ENCODE assay signal across 19 cellular contexts in the genomic region with DNA sequence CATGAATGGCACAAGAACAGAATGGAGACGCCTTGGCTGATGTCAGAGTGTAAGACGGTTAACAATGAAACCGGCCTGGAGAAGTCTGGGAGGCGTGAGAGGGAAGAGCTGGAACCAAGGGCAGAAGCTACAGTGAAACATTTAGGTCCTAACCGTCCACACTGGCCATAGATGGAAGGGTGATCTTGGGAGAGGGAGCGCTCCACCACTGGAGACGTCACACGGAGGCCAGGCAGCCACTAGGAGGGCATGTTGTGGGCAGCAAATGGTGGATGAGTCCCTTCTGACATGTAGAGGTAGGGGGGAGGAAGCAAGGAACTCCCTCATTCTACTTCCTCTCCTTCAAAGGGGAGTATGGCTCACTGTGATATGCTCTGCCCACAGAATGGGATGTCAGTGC. TPM values are rescaled to one million over a fixed set of nuclear protein-coding genes. Genes with fewer than 3 reads are reported as not detected.
A peak's percentile ranks its signal among the peaks of the same experiment; 100 is the strongest.
DNase-seq lines count a peak whose midpoint lies in the region; ATAC-seq and TF ChIP-seq lines count a peak whose summit lies in the region.
"Had no signal": no experiment of that assay in that cellular context is flagged by ENCODE, and none has a peak within 500 bp of the region (broad histone marks: within the 10 kb centered on the region; RNA-seq: fewer than 3 reads in every experiment).

No MANE protein-coding gene starts in this region.

- no peak overlapping the region for H3K4me3 Mint-ChIP-seq in Caco-2 (ENCODE audit: unreplicated experiment)
- H3K4me3 Mint-ChIP-seq: stimulated activated naive CD8-positive, alpha-beta T cell treated with anti-CD3 and anti-CD28 coated beads, Interleukin-15, amount 100 ng/mL, for 72 hours; T-helper 1 cell treated with Interleukin-12 subunit alpha and Interleukin-12 subunit beta and Interleukin-4 antibody, amounts not matched to agents 30 μg/mL and 1 μg/mL, for 36 hours had no signal

- H3K27ac ChIP-seq in BLaER1 treated with 17β-estradiol and CSF1 and Interleukin-3, amounts not matched to agents 10 nM and 100 nM, result peak overlapping the region in 5 of 11 experiments; percentile 11 to 47 (median 16); a peak in 4 of 22 replicates
- H3K27ac ChIP-seq in psoas muscle (no peak overlapping the region), prostate gland (no peak overlapping the region)
- H3K27ac ChIP-seq: adrenal gland had no signal

- no peaks in the 10 kb centered on the region for H3K27me3 Mint-ChIP-seq in Caco-2 (ENCODE audit: insufficient read depth, unreplicated experiment)
- H3K27me3 Mint-ChIP-seq: stimulated activated naive CD8-positive, alpha-beta T cell treated with anti-CD3 and anti-CD28 coated beads, Interleukin-15, amount 100 ng/mL, for 72 hours had no signal

- H3K9me3 Mint-ChIP-seq in Caco-2 (ENCODE audit: unreplicated experiment), result no peaks in the 10 kb centered on the region
- H3K9me3 Mint-ChIP-seq: stimulated activated naive CD8-positive, alpha-beta T cell treated with anti-CD3 and anti-CD28 coated beads, Interleukin-15, amount 100 ng/mL, for 72 hours; T-helper 1 cell treated with Interleukin-12 subunit alpha and Interleukin-12 subunit beta and Interleukin-4 antibody, amounts not matched to agents 30 μg/mL and 1 μg/mL, for 36 hours had no signal

- peaks cover 0 to 20% (median 6%) of the 10 kb centered on the region in 11 experiments; a peak in 13 of 22 replicates for H3K36me3 ChIP-seq in BLaER1 treated with 17β-estradiol and CSF1 and Interleukin-3, amounts not matched to agents 10 nM and 100 nM
- H3K36me3 ChIP-seq in Caco-2 (ENCODE audit: control insufficient read depth, insufficient read depth, low read length) (no peaks in the 10 kb centered on the region), psoas muscle (ENCODE audit: insufficient read depth in 1 of 2, low read depth in 1 of 2) (peaks cover 0 to 10% of the 10 kb centered on the region in 2 donors), prostate gland (no peaks in the 10 kb centered on the region)
- H3K36me3 ChIP-seq: adrenal gland, transverse colon had no signal

- POLR2A ChIA-PET in Caco-2 (lab: Charles Lee), result no interaction called here

- DNase-seq in Caco-2 (no peak), NB4 (ENCODE audit: low read depth) (peak; percentile 42), epithelial cell of esophagus (ENCODE audit: low read depth) (peak; percentile 19), psoas muscle (no peak), prostate gland (ENCODE audit: low spot score) (no peak), D341Med (ENCODE audit: low spot score) (no peak)
- DNase-seq in NK-92 treated with Interleukin-12 subunit alpha and Interleukin-12 subunit beta, amount 100 ng/mL, for 24 hours (lab: John Stamatoyannopoulos, UW), result no peak
- DNase-seq: dermis blood vessel endothelial cell; HCEC 1CT; hypothalamus; islet precursor cell; NCI-H446; stimulated activated CD4-positive, alpha-beta T cell treated with anti-CD3 and anti-CD28 coated beads, Interleukin-4, amount 100 ng/mL, for 24 hours; stimulated activated naive CD8-positive, alpha-beta T cell treated with anti-CD3 and anti-CD28 coated beads, Interleukin-15, amount 100 ng/mL, for 72 hours; transverse colon had no signal

- BruUV-seq in Caco-2 (replicated peaks; lab: Mats Ljungman, UMichigan), result no TSS peak

- no peak overlapping the region for H3K4me3 ChIP-seq in BLaER1 treated with 17β-estradiol and CSF1 and Interleukin-3, amounts not matched to agents 10 nM and 100 nM
- no peak overlapping the region for H3K4me3 ChIP-seq in Caco-2 (ENCODE audit: low read depth, low read length)
- H3K4me3 ChIP-seq in NB4 (ENCODE audit: low read depth, low read length), result no peak overlapping the region
- H3K4me3 ChIP-seq in epithelial cell of esophagus (ENCODE audit: low read length), result no peak overlapping the region
- no peak overlapping the region for H3K4me3 ChIP-seq in psoas muscle
- H3K4me3 ChIP-seq in prostate gland, result no peak overlapping the region
- H3K4me3 ChIP-seq: adrenal gland, mucosa of descending colon, transverse colon had no signal

- CTCF ChIA-PET in Caco-2 (lab: Charles Lee), result no interaction called here

- peaks cover 0 to 31% (median 0%) of the 10 kb centered on the region in 11 experiments; a peak in 4 of 22 replicates for H4K20me1 ChIP-seq in BLaER1 treated with 17β-estradiol and CSF1 and Interleukin-3, amounts not matched to agents 10 nM and 100 nM

- TF ChIP-seq CTCF in Caco-2 (IDR thresholded peaks at IDR 0.05; ENCODE audit: insufficient read depth in 1 of 2, low read depth in 1 of 2, low read length in 1 of 2, severe bottlenecking in 1 of 2, unreplicated experiment in 1 of 2), result no peak
- no peak for TF ChIP-seq CTCF in NB4 (IDR thresholded peaks at IDR 0.05; ENCODE audit: low read depth, low read length)
- no peak for TF ChIP-seq CTCF in epithelial cell of esophagus (IDR thresholded peaks at IDR 0.05; ENCODE audit: insufficient read depth, low read depth, low read length, missing control alignments)
- no peak for TF ChIP-seq CTCF in psoas muscle (IDR thresholded peaks at IDR 0.05)
- TF ChIP-seq CTCF in prostate gland (IDR thresholded peaks at IDR 0.05), result no peak

- H3K4me1 Mint-ChIP-seq in Caco-2 (ENCODE audit: low read depth, unreplicated experiment), result peaks cover 23% of the 10 kb centered on the region

- ATAC-seq in psoas muscle, result no peak
- ATAC-seq: stimulated activated naive CD8-positive, alpha-beta T cell treated with anti-CD3 and anti-CD28 coated beads, Interleukin-15, amount 100 ng/mL, for 72 hours had no signal

- H3K4me2 ChIP-seq in BLaER1 treated with 17β-estradiol and CSF1 and Interleukin-3, amounts not matched to agents 10 nM and 100 nM, result peak overlapping the region in 6 of 11 experiments; percentile 23 to 92 (median 46); a peak in 11 of 22 replicates

- no peaks in the 10 kb centered on the region for H3K9me3 ChIP-seq in BLaER1 treated with 17β-estradiol and CSF1 and Interleukin-3, amounts not matched to agents 10 nM and 100 nM (replicated peaks in 1 of 11)
- H3K9me3 ChIP-seq in Caco-2, result no peaks in the 10 kb centered on the region
- H3K9me3 ChIP-seq in psoas muscle, result no peaks in the 10 kb centered on the region
- H3K9me3 ChIP-seq in prostate gland, result no peaks in the 10 kb centered on the region
- H3K9me3 ChIP-seq: adrenal gland, mucosa of descending colon, transverse colon had no signal

- H3K9ac ChIP-seq in BLaER1 treated with 17β-estradiol and CSF1 and Interleukin-3, amounts not matched to agents 10 nM and 100 nM, result no peak overlapping the region

- intact Hi-C loops in Caco-2 (cut with micrococcal nuclease; ENCODE audit: unreplicated experiment) (loop anchor here (10.0 kb wide), 1 partner anchor 134 kb away; the partner anchor contains the start of gene ITGA11), psoas muscle (cut with DNase I) (loop anchor here (5.0 to 10.0 kb wide), 2 partner anchors 49 to 374 kb away; no protein-coding TSS in a partner anchor), prostate gland (cut with DNase I) (loop anchor here (5.0 kb wide), 1 partner anchor 251 kb away; no protein-coding TSS in a partner anchor)

- no peak for TF ChIP-seq POLR2A in NB4 (IDR thresholded peaks at IDR 0.05; ENCODE audit: extremely low read depth, insufficient read length)
- no peak for TF ChIP-seq POLR2A in prostate gland (IDR thresholded peaks at IDR 0.05)

- WGBS in psoas muscle, 3 donors, result 88 to 90% (median 89%) methylated on average over 8 of the region's 8 CpGs
- 92% methylated on average over 8 of the region's 8 CpGs for WGBS in prostate gland

- peaks cover 20% of the 10 kb centered on the region for H3K36me3 Mint-ChIP-seq in Caco-2 (ENCODE audit: insufficient read depth, unreplicated experiment)

- no peaks in the 10 kb centered on the region for H3K27me3 ChIP-seq in BLaER1 treated with 17β-estradiol and CSF1 and Interleukin-3, amounts not matched to agents 10 nM and 100 nM
- H3K27me3 ChIP-seq in Caco-2 (replicated peaks; ENCODE audit: control insufficient read depth, insufficient read depth, low read length), result no peaks in the 10 kb centered on the region
- H3K27me3 ChIP-seq in psoas muscle (ENCODE audit: insufficient read depth in 3 of 3, low read length in 2 of 3), result no peaks in the 10 kb centered on the region
- H3K27me3 ChIP-seq in prostate gland (replicated peaks; ENCODE audit: insufficient read depth), result no peaks in the 10 kb centered on the region
- H3K27me3 ChIP-seq: adrenal gland, transverse colon had no signal

- H3K4me1 ChIP-seq in BLaER1 treated with 17β-estradiol and CSF1 and Interleukin-3, amounts not matched to agents 10 nM and 100 nM, result peaks cover 24 to 52% (median 35%) of the 10 kb centered on the region in 10 experiments
- H3K4me1 ChIP-seq in Caco-2 (peaks cover 26% of the 10 kb centered on the region), psoas muscle (peaks cover 22% of the 10 kb centered on the region), prostate gland (replicated peaks) (no peaks in the 10 kb centered on the region)

- peak overlapping the region; percentile 19 for H3K27ac Mint-ChIP-seq in Caco-2 (ENCODE audit: unreplicated experiment)
- H3K27ac Mint-ChIP-seq: T-helper 1 cell treated with Interleukin-12 subunit alpha and Interleukin-12 subunit beta and Interleukin-4 antibody, amounts not matched to agents 30 μg/mL and 1 μg/mL, for 36 hours had no signal

RNA-seq across cellular contexts. Expression of gene FEM1B, which starts 23.8 kb away (rescaled TPM):
- total RNA-seq in Caco-2 (2022) (33.5 and 41.0 TPM in 2 replicates), psoas muscle (100 to 1,000 TPM in 2 of 4 donors, 10 to 100 TPM in 2; 69.3 to 188 (median 111) TPM), prostate gland (10 to 100 TPM; 46.0 to 50.0 TPM)
- 10 to 100 TPM; 23.5 to 68.0 (median 48.1) TPM for polyA plus RNA-seq in psoas muscle

Comparison
In these comparisons a context has a peak if more than half of its experiments do, and no peak if none do; other contexts are left out.
1. DNase-seq: peak in NB4 (single experiment) and epithelial cell of esophagus (single experiment); none in Caco-2 (0 of 2), psoas muscle (0 of 2), prostate gland (single experiment), D341Med (single experiment) and NK-92 treated with Interleukin-12 subunit alpha and Interleukin-12 subunit beta, amount 100 ng/mL, for 24 hours (single experiment).